Comparison of ENCODE assay signal across 3 cellular contexts in genomic region chr11:66546966-66547661, GRCh38.
A peak's percentile ranks its signal among the peaks of the same experiment; 100 is the strongest.
TF ChIP-seq lines count a peak whose summit lies in the region.

No MANE protein-coding gene starts in this region.

TF ChIP-seq in HEK293, 187 proteins besides CTCF, POLR2A, EP300 and RAD21:
- peak; percentile 54; the same call in 1 of the 2 replicates for TF ChIP-seq ZNF664 (tag by site-specific recombination; IDR thresholded peaks at IDR 0.05)
- peak; percentile 76; the same call in 1 of the 2 replicates for TF ChIP-seq PRDM4 (tag by site-specific recombination; IDR thresholded peaks at IDR 0.05)
- no peak for TF ChIP-seq ZNF184 (tag by site-specific recombination; IDR thresholded peaks at IDR 0.05)
- peak; percentile 51; the same call in 1 of the 2 replicates for TF ChIP-seq ZNF692 (tag by site-specific recombination; IDR thresholded peaks at IDR 0.05)

TF ChIP-seq in K562, 482 proteins besides CTCF, POLR2A, EP300 and RAD21:
- TF ChIP-seq MIER1 (IDR thresholded peaks at IDR 0.05; ENCODE audit: low read depth) (peak; percentile 56; the same call in 1 of the 2 replicates), ZBTB7A (IDR thresholded peaks at IDR 0.05; ENCODE audit: borderline replicate concordance, control insufficient read depth, low read depth, low read length) (peak; percentile 60), CGGBP1 (CRISPR knock-in tag; IDR thresholded peaks at IDR 0.05) (no peak), KAT7 (CRISPR knock-in tag; IDR thresholded peaks at IDR 0.05; ENCODE audit: borderline replicate concordance) (0 out of 2 replicates have a peak, but pooled peaks have one; percentile 26)

TF ChIP-seq in SK-N-SH, 30 proteins besides CTCF, POLR2A, EP300 and RAD21:
- TF ChIP-seq YY1 (IDR thresholded peaks at IDR 0.05; ENCODE audit: low read depth) (no peak), TEAD4 (IDR thresholded peaks at IDR 0.05; ENCODE audit: borderline replicate concordance, insufficient read depth) (no peak), MXI1 (IDR thresholded peaks at IDR 0.05; ENCODE audit: low read depth, low read length) (no peak), FOXM1 (IDR thresholded peaks at IDR 0.05; ENCODE audit: low read depth) (no peak), SMC3 (IDR thresholded peaks at IDR 0.05; ENCODE audit: low read depth, low read length) (no peak), CHD2 (IDR thresholded peaks at IDR 0.05; ENCODE audit: low read length, partially characterized antibody) (no peak), JUND (IDR thresholded peaks at IDR 0.05) (no peak), SIN3A (IDR thresholded peaks at IDR 0.05; ENCODE audit: borderline replicate concordance, low read depth, low read length) (no peak), NFIC (IDR thresholded peaks at IDR 0.05; ENCODE audit: borderline replicate concordance) (no peak), RFX5 (IDR thresholded peaks at IDR 0.05; ENCODE audit: low read length) (no peak), TAF1 (IDR thresholded peaks at IDR 0.05; ENCODE audit: borderline replicate concordance, low read depth, low read length) (no peak)
- TF ChIP-seq, protein P1, sequence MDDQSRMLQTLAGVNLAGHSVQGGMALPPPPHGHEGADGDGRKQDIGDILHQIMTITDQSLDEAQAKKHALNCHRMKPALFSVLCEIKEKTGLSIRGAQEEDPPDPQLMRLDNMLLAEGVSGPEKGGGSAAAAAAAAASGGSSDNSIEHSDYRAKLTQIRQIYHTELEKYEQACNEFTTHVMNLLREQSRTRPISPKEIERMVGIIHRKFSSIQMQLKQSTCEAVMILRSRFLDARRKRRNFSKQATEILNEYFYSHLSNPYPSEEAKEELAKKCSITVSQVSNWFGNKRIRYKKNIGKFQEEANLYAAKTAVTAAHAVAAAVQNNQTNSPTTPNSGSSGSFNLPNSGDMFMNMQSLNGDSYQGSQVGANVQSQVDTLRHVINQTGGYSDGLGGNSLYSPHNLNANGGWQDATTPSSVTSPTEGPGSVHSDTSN (IDR thresholded peaks at IDR 0.05): no peak
- TF ChIP-seq, protein P2, sequence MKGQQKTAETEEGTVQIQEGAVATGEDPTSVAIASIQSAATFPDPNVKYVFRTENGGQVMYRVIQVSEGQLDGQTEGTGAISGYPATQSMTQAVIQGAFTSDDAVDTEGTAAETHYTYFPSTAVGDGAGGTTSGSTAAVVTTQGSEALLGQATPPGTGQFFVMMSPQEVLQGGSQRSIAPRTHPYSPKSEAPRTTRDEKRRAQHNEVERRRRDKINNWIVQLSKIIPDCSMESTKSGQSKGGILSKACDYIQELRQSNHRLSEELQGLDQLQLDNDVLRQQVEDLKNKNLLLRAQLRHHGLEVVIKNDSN (IDR thresholded peaks at IDR 0.05; ENCODE audit: borderline replicate concordance, low read depth): no peak
- TF ChIP-seq, protein P3, sequence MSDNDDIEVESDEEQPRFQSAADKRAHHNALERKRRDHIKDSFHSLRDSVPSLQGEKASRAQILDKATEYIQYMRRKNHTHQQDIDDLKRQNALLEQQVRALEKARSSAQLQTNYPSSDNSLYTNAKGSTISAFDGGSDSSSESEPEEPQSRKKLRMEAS (IDR thresholded peaks at IDR 0.05; ENCODE audit: low read depth): no peak
